ENCODE assay signal across 12 cellular contexts in the genomic region with DNA sequence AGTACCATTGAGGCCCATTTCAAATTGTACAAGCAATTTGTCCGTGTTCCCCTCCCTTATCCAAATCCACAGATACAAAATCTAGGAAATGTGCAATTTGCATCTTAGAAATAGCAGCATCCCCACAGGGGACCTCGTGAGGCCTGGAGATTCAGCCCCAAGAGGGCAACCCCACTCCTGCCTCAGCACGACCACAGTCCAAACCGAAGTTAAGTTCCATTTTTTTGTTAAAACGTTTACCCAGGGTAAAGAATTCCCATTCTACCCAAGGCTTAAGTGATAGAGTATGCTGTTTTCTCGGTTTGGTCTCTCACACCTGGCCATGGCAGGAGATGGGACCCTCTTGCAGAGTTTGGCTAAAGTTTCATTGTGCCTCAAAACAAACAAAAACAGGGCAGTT. TPM values are rescaled to one million over a fixed set of nuclear protein-coding genes. Genes with fewer than 3 reads are reported as not detected.
DNase-seq lines count a peak whose midpoint lies in the region; ATAC-seq and TF ChIP-seq lines count a peak whose summit lies in the region.
"Had no signal": no experiment of that assay in that cellular context is flagged by ENCODE, and none has a peak within 500 bp of the region (broad histone marks: within the 10 kb centered on the region; RNA-seq: fewer than 3 reads in every experiment).

No MANE protein-coding gene starts in this region.

- H3K9me3 Mint-ChIP-seq in activated naive CD8-positive, alpha-beta T cell (ENCODE audit: low read depth): no peaks in the 10 kb centered on the region
- no peaks in the 10 kb centered on the region for H3K9me3 Mint-ChIP-seq in activated naive CD8-positive, alpha-beta T cell treated with anti-CD3 and anti-CD28 coated beads for 36 hours
- no peaks in the 10 kb centered on the region for H3K9me3 Mint-ChIP-seq in MCF 10A (ENCODE audit: unreplicated experiment)
- H3K9me3 Mint-ChIP-seq: naive B cell had no signal

- H2AFZ ChIP-seq in MM.1S (ENCODE audit: low read length): no peak overlapping the region

- no peaks in the 10 kb centered on the region for H3K9me3 ChIP-seq in muscle layer of duodenum (ENCODE audit: control insufficient read depth in 1 of 2, low read length in 2 of 2)
- H3K9me3 ChIP-seq in tibial artery: no peaks in the 10 kb centered on the region
- H3K9me3 ChIP-seq in MM.1S (replicated peaks; ENCODE audit: insufficient read depth, low read length): no peaks in the 10 kb centered on the region

- no peak overlapping the region for H3K4me2 ChIP-seq in MM.1S (ENCODE audit: low read depth, low read length)

- H4K20me1 ChIP-seq in MM.1S (ENCODE audit: insufficient read depth, low read length): no peaks in the 10 kb centered on the region

- BruUV-seq in MCF 10A (replicated peaks; lab: Mats Ljungman, UMichigan): no TSS peak

- peak overlapping the region; percentile 81 for H3K27ac Mint-ChIP-seq in activated naive CD8-positive, alpha-beta T cell
- H3K27ac Mint-ChIP-seq in activated naive CD8-positive, alpha-beta T cell treated with anti-CD3 and anti-CD28 coated beads for 36 hours: no peak overlapping the region
- peak overlapping the region; percentile 82 for H3K27ac Mint-ChIP-seq in MCF 10A (ENCODE audit: low read depth, unreplicated experiment)

- H3K4me1 ChIP-seq in muscle layer of duodenum (ENCODE audit: control insufficient read depth in 1 of 2, insufficient read depth in 2 of 2, low read length in 2 of 2): peaks cover 3 to 31% of the 10 kb centered on the region in 2 donors
- H3K4me1 ChIP-seq in tibial artery: peaks cover 0 to 76% (median 64%) of the 10 kb centered on the region in 4 donors
- no peaks in the 10 kb centered on the region for H3K4me1 ChIP-seq in MM.1S (ENCODE audit: low read length)

- DNase-seq in activated naive CD8-positive, alpha-beta T cell treated with anti-CD3 and anti-CD28 coated beads for 36 hours: no peak
- DNase-seq in MCF 10A (ENCODE audit: unreplicated experiment): no peak
- DNase-seq in tibial artery: no peak
- DNase-seq in MM.1S: no peak
- no peak for DNase-seq in NCI-H146 (lab: John Stamatoyannopoulos, UW)
- DNase-seq: AML-193, naive B cell, T-helper 1 cell had no signal

- CTCF ChIA-PET in MCF 10A (lab: Yijun Ruan, JAX): interaction anchor here (9.8 to 16.9 kb wide), 2 partner anchors 53 to 160 kb away, joined by 154 to 314 read pairs; partner anchors contain the start of gene LPIN3

- peaks cover 28% of the 10 kb centered on the region for H3K4me1 Mint-ChIP-seq in activated naive CD8-positive, alpha-beta T cell (ENCODE audit: low read depth)
- peaks cover 23% of the 10 kb centered on the region for H3K4me1 Mint-ChIP-seq in activated naive CD8-positive, alpha-beta T cell treated with anti-CD3 and anti-CD28 coated beads for 36 hours
- peaks cover 23% of the 10 kb centered on the region for H3K4me1 Mint-ChIP-seq in MCF 10A (ENCODE audit: insufficient read depth, unreplicated experiment)

- H3K36me3 ChIP-seq in muscle layer of duodenum (ENCODE audit: control insufficient read depth in 1 of 2, insufficient read depth in 2 of 2, low read length in 2 of 2): peaks cover 21 to 22% of the 10 kb centered on the region in 2 donors
- peaks cover 21 to 33% (median 32%) of the 10 kb centered on the region in 3 donors for H3K36me3 ChIP-seq in tibial artery
- peaks cover 7% of the 10 kb centered on the region; the same call in 1 of the 2 replicates for H3K36me3 ChIP-seq in MM.1S (replicated peaks; ENCODE audit: insufficient read depth, low read length)

- no peak overlapping the region for H3K4me3 Mint-ChIP-seq in activated naive CD8-positive, alpha-beta T cell
- H3K4me3 Mint-ChIP-seq in activated naive CD8-positive, alpha-beta T cell treated with anti-CD3 and anti-CD28 coated beads for 36 hours: no peak overlapping the region
- no peak overlapping the region for H3K4me3 Mint-ChIP-seq in MCF 10A (ENCODE audit: unreplicated experiment)
- H3K4me3 Mint-ChIP-seq: naive B cell had no signal

- TF ChIP-seq CTCF in MCF 10A (IDR thresholded peaks at IDR 0.05; ENCODE audit: unreplicated experiment) (no peak), tibial artery (IDR thresholded peaks at IDR 0.05) (no peak), MM.1S (IDR thresholded peaks at IDR 0.05; ENCODE audit: low read length) (no peak)

- H3K36me3 Mint-ChIP-seq in activated naive CD8-positive, alpha-beta T cell: peaks cover 4% of the 10 kb centered on the region
- peaks cover 9% of the 10 kb centered on the region for H3K36me3 Mint-ChIP-seq in activated naive CD8-positive, alpha-beta T cell treated with anti-CD3 and anti-CD28 coated beads for 36 hours
- H3K36me3 Mint-ChIP-seq in MCF 10A (ENCODE audit: insufficient read depth, unreplicated experiment): peaks cover 26% of the 10 kb centered on the region
- H3K36me3 Mint-ChIP-seq: naive B cell had no signal

- no peaks in the 10 kb centered on the region for H3K27me3 Mint-ChIP-seq in activated naive CD8-positive, alpha-beta T cell
- no peaks in the 10 kb centered on the region for H3K27me3 Mint-ChIP-seq in activated naive CD8-positive, alpha-beta T cell treated with anti-CD3 and anti-CD28 coated beads for 36 hours
- no peaks in the 10 kb centered on the region for H3K27me3 Mint-ChIP-seq in MCF 10A (ENCODE audit: insufficient read depth, unreplicated experiment)
- H3K27me3 Mint-ChIP-seq: naive B cell had no signal

- POLR2A ChIA-PET in MCF 10A (lab: Yijun Ruan, JAX): interaction anchor here (1.1 to 2.6 kb wide), 5 partner anchors 41 to 162 kb away, joined by 3 to 26 read pairs (median 7); partner anchors contain the start of genes LPIN3 and PLCG1

- peak overlapping the region; percentile 73 for H3K27ac ChIP-seq in muscle layer of duodenum (ENCODE audit: low read length)
- H3K27ac ChIP-seq in tibial artery: peak overlapping the region; percentile 73 to 83
- no peak overlapping the region for H3K27ac ChIP-seq in MM.1S (ENCODE audit: low read length)

- H3F3A ChIP-seq in MM.1S (ENCODE audit: insufficient read depth, low read length): no peaks in the 10 kb centered on the region

- no peaks in the 10 kb centered on the region for H3K9me2 ChIP-seq in MM.1S (replicated peaks; ENCODE audit: insufficient read depth, low read length)

- H3K9ac ChIP-seq in MM.1S (ENCODE audit: low read length): no peak overlapping the region

- H3K4me3 ChIP-seq in muscle layer of duodenum (ENCODE audit: low read depth in 1 of 2, low read length in 2 of 2): no peak overlapping the region
- no peak overlapping the region for H3K4me3 ChIP-seq in tibial artery
- H3K4me3 ChIP-seq in MM.1S (ENCODE audit: low read length): no peak overlapping the region

- intact Hi-C loops in MCF 10A (cut with micrococcal nuclease) (no loop called here), tibial artery (cut with DNase I; ENCODE audit: low total_unique reads) (loop anchor here (5.0 kb wide), 1 partner anchor 69 kb away; no protein-coding TSS in a partner anchor)

- no peaks in the 10 kb centered on the region for H3K79me2 ChIP-seq in MM.1S (ENCODE audit: low read length)

- no peaks in the 10 kb centered on the region for H3K27me3 ChIP-seq in muscle layer of duodenum (ENCODE audit: low read depth, low read length)
- no peaks in the 10 kb centered on the region for H3K27me3 ChIP-seq in tibial artery
- no peaks in the 10 kb centered on the region for H3K27me3 ChIP-seq in MM.1S (replicated peaks; ENCODE audit: insufficient read depth, low read length)

- ATAC-seq in GM18907 (IDR thresholded peaks at IDR 0.05; ENCODE audit: unreplicated experiment): no peak
- ATAC-seq: esophagus mucosa had no signal

RNA-seq across cellular contexts. Expression of gene PLCG1, which starts 41.2 kb away (rescaled TPM):
- total RNA-seq in activated naive CD8-positive, alpha-beta T cell treated with anti-CD3 and anti-CD28 coated beads for 36 hours: 100 to 1,000 TPM; 156 to 162 TPM
- total RNA-seq in MCF 10A (2022): 33.2 and 48.1 TPM in 2 replicates
